25 cellular contexts compared by ENCODE assay signal in the genomic region with DNA sequence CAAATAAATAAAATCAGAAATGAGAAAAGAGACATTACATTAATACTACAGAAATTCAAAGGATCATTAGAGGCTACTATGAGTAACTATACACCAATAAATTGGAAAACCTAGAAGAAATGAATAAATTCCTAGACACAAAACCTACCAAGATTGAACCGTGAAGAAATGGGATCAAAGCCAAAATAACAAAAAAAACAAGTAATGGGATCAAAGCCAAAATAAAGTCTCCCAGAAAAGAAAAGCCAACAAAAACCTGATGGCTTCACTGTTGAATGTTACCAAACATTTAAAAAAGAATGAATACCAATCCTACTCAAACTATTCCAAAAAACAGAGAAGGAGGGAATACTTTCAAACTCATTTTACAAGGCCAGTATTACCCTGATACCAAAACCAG.
"Had no signal": no experiment of that assay in that cellular context is flagged by ENCODE, and none has a peak within 500 bp of the region (broad histone marks: within the 10 kb centered on the region; RNA-seq: fewer than 3 reads in every experiment).

No MANE protein-coding gene starts in this region.

- H3K9me3 ChIP-seq: colonic mucosa, ovary, prostate gland, thyroid gland had no signal

- H3K27ac ChIP-seq: brain microvascular endothelial cell, colonic mucosa, hepatocyte, left ventricle myocardium inferior, ovary, prostate gland, right atrium auricular region, thyroid gland, WERI-Rb-1 had no signal

- FAIRE-seq: TTC549 had no signal

- H3K27me3 ChIP-seq: brain microvascular endothelial cell, colonic mucosa, hepatocyte, ovary, right atrium auricular region, thyroid gland had no signal

- DNase-seq: activated CD4-positive, alpha-beta T cell treated with anti-CD3 and anti-CD28 coated beads, Interleukin-2, amount 10 ng/mL, durations not matched to agents 7 days and 5 days; activated CD4-positive, CD25-positive, alpha-beta regulatory T cell treated with anti-CD3 and anti-CD28 coated beads, Interleukin-2, amount 50 U/mL, for 72 hours; activated CD8-positive, alpha-beta T cell treated with anti-CD3 and anti-CD28 coated beads for 36 hours; activated gamma-delta T cell; activated naive CD4-positive, alpha-beta T cell treated with anti-CD3 and anti-CD28 coated beads, Interleukin-2, amount 50 U/mL, for 16 hours; activated naive CD8-positive, alpha-beta T cell treated with anti-CD3 and anti-CD28 coated beads, Interleukin-2, amount 50 U/mL, for 24 hours; brain microvascular endothelial cell; central memory CD4-positive, alpha-beta T cell; colonic mucosa; foreskin fibroblast; glutamatergic neuron; immature natural killer cell; left ventricle myocardium inferior; ovary; stimulated activated CD4-positive, alpha-beta T cell treated with anti-CD3 and anti-CD28 coated beads, Interleukin-12 subunit alpha, Interleukin-12 subunit beta, amount 100 ng/mL, for 4 hours; stimulated activated CD4-positive, alpha-beta T cell treated with anti-CD3 and anti-CD28 coated beads, Interleukin-4, amount 100 ng/mL, for 4 hours; stimulated activated naive CD8-positive, alpha-beta T cell treated with anti-CD3 and anti-CD28 coated beads, Interleukin-15, Interleukin-2, amounts not matched to agents 100 U/mL and 50 U/mL, for 24 hours; substantia nigra; T-helper 1 cell; thyroid gland; WERI-Rb-1 had no signal

- H3K36me3 ChIP-seq: brain microvascular endothelial cell, colonic mucosa, left ventricle myocardium inferior, ovary, prostate gland, right atrium auricular region, thyroid gland, WERI-Rb-1 had no signal

- H3K4me1 ChIP-seq: colonic mucosa, prostate gland, right atrium auricular region had no signal

- H3K4me3 ChIP-seq: colonic mucosa, hepatocyte, left ventricle myocardium inferior, ovary, prostate gland, right atrium auricular region, thyroid gland had no signal
